In the genomic region with DNA sequence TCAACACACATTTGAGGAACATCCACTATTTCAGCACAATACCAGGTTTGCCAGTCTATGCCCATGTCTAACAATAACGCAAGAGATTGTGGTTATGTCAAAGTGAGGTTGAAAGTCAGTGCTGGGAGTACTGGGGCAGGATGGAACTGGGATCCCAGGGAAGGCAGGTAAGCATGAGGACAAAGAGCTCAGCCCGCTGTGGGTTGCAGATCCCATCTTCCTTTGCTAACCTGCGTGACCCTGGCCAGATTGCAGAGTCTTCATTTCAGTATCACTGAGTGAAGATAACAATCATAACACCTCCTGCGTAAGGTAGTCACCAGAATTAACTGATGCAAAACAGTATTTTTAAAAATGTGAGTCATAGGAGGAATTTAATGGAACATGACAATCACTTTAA, we compare ENCODE assay signal across 8 cellular contexts.
"Had no signal": no experiment of that assay in that cellular context is flagged by ENCODE, and none has a peak within 500 bp of the region (broad histone marks: within the 10 kb centered on the region; RNA-seq: fewer than 3 reads in every experiment).

No MANE protein-coding gene starts in this region.

- FAIRE-seq: G401.6, GM12878, GM12891, GM12892, GM18507, GM19239 had no signal

- ATAC-seq: GM12878 had no signal

- DNase-seq: GDM1, GF-D8 had no signal

- H3K4me3 ChIP-seq: GM12878 had no signal
